14 cellular contexts compared by ENCODE assay signal in genomic region chr3:192684151-192684550, GRCh38. TPM values are rescaled to one million over a fixed set of nuclear protein-coding genes. Genes with fewer than 3 reads are reported as not detected.
DNase-seq lines count a peak whose midpoint lies in the region; ATAC-seq and TF ChIP-seq lines count a peak whose summit lies in the region.
"Had no signal": no experiment of that assay in that cellular context is flagged by ENCODE, and none has a peak within 500 bp of the region (broad histone marks: within the 10 kb centered on the region; RNA-seq: fewer than 3 reads in every experiment).

No MANE protein-coding gene starts in this region.

- DNase-seq in left ventricle myocardium inferior = no peak
- no peak for DNase-seq in cardiac septum (ENCODE audit: low spot score)
- peak; percentile 6 for DNase-seq in M059J (ENCODE audit: low read depth)
- DNase-seq in SK-MEL-5 (ENCODE audit: low read depth, low spot score) = peak; percentile 97
- DNase-seq in retinal pigment epithelial cell (ENCODE audit: low read depth) = peak; percentile 42
- DNase-seq: 8988T, AML-193, Calu3, DMS 273 treated with DMSO at 0.1 percent for 48 hours, GOT3, H9 had no signal

- TF ChIP-seq CTCF in left ventricle myocardium inferior (IDR thresholded peaks at IDR 0.05; ENCODE audit: borderline replicate concordance) (no peak), retinal pigment epithelial cell (conservative IDR thresholded peaks at IDR 0.05; ENCODE audit: low read depth, low read length) (no peak)

- peak overlapping the region; percentile 60 for H3K27ac ChIP-seq in left ventricle myocardium inferior (replicated peaks)
- H3K27ac ChIP-seq: BLaER1 had no signal

- H3K4me3 ChIP-seq in left ventricle myocardium inferior (no peak overlapping the region), retinal pigment epithelial cell (ENCODE audit: low read length) (no peak overlapping the region)
- H3K4me3 ChIP-seq: BLaER1 had no signal

- in situ Hi-C loops in SK-MEL-5 (cut with HindIII; ENCODE audit: low pct_unique_long_range_greater_than_20kb, low sequenced_read_pairs) = no loop called here

- no peaks in the 10 kb centered on the region for H3K9me3 ChIP-seq in left ventricle myocardium inferior (replicated peaks)
- H3K9me3 ChIP-seq: BLaER1 had no signal

- H3K4me1 ChIP-seq in left ventricle myocardium inferior = peaks cover 81% of the 10 kb centered on the region
- H3K4me1 ChIP-seq: BLaER1 had no signal

- intact Hi-C loops in left ventricle myocardium inferior (cut with micrococcal nuclease) (no loop called here), cardiac septum (cut with DNase I) (no loop called here)

- ATAC-seq in GM21367 (IDR thresholded peaks at IDR 0.05; ENCODE audit: unreplicated experiment) (no peak), HG03439 (IDR thresholded peaks at IDR 0.05; ENCODE audit: unreplicated experiment) (no peak)

- H3K36me3 ChIP-seq in left ventricle myocardium inferior = no peaks in the 10 kb centered on the region
- H3K36me3 ChIP-seq: BLaER1 had no signal

- H3K27me3 ChIP-seq in left ventricle myocardium inferior (ENCODE audit: low read depth) = no peaks in the 10 kb centered on the region
- H3K27me3 ChIP-seq: BLaER1 had no signal

RNA-seq across cellular contexts. Expression of gene FGF12, which starts 43.2 kb away (rescaled TPM):
- total RNA-seq in left ventricle myocardium inferior (325 TPM), cardiac septum (45.1 TPM)
- total RNA-seq in M059J (2014; rRNA removed; shearing (Covaris generic)) = 4.6 and 6.6 TPM in 2 replicates
- total RNA-seq in SK-MEL-5 (2014; rRNA removed; shearing (Covaris generic)) = 21.8 and 32.5 TPM in 2 replicates
- 5.5 and 5.8 TPM in 2 replicates for polyA plus RNA-seq in SK-MEL-5 (2015; cell fraction: cytosol; rRNA removed)
- 0.53 and 3.1 TPM in 2 replicates for polyA plus RNA-seq in SK-MEL-5 (2015; cell fraction: nucleus; rRNA removed)

Comparison
In these comparisons a context has a peak if more than half of its experiments do, and no peak if none do; other contexts are left out.
1. DNase-seq: peak in M059J (single experiment), SK-MEL-5 (single experiment) and retinal pigment epithelial cell (single experiment); none in left ventricle myocardium inferior (single experiment) and cardiac septum (single experiment).